ENCODE assay signal across 1 cellular context in the genomic region with DNA sequence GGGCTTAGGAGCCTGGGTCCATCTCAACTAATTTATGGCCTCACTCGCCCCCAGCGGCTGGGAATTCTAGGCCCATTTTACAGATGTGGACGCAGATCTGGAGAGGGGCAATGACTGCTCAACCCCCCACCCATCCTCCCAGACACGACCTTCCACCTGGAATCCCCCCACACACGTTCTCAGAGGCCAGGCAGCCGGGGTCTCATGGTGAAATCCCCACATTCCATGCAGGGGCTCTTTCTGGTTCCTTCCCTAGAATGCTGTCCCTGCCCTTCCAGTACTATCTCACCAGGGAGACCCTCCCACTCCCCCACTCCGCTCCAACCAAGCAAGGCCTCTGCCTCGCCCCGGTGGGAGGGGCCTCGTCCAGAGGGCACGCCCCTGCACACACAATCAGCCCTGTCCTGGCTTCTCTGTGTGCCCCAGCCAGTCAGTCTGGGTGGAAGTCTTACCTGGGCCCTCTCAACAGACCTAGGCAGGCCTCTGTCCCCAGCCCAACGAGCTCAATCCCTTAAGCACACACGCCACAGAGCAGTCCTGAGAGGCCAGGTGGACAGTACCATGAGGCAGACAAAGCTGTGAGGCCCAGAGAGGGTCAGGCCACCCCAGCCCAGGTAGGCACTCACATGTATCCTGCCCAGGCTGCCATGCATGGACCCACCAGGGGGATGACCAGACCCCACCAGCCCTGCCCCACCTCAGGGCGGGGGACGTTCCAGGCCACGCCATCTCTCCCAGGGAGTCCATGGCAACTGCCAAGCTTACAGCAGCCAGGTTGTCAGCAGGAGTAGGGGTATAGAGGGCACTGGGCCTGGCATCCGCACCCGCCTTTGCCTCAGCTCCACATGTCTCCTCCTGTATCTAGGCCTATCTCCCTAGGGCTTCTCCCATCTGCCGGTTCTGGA.
TF ChIP-seq lines count a peak whose summit lies in the region.

No MANE protein-coding gene starts in this region.

TF ChIP-seq in K562, 482 proteins besides CTCF, POLR2A, EP300 and RAD21:
- TF ChIP-seq RBM22 (IDR thresholded peaks at IDR 0.05; ENCODE audit: low read depth, low read length, poor library complexity, severe bottlenecking) (no peak), ZBTB7A (IDR thresholded peaks at IDR 0.05; ENCODE audit: borderline replicate concordance, control insufficient read depth, low read depth, low read length) (peak; percentile 72; the same call in 1 of the 2 replicates), ZNF347 (CRISPR knock-in tag; IDR thresholded peaks at IDR 0.05; ENCODE audit: low read depth) (no peak), TBP (optimal IDR thresholded peaks at IDR 0.05; ENCODE audit: low read depth, low read length) (peak; percentile 17), NRF1 (conservative IDR thresholded peaks at IDR 0.05 in 1 of 2, IDR thresholded peaks at IDR 0.05 in 1 of 2) (peak; percentile 14 to 26; a peak in 1 of 4 replicates), ZC3H8 (IDR thresholded peaks at IDR 0.05) (no peak), CBFA2T2 (conservative IDR thresholded peaks at IDR 0.05) (no peak), ZBTB17 (CRISPR knock-in tag; IDR thresholded peaks at IDR 0.05) (no peak), ARID1B (IDR thresholded peaks at IDR 0.05) (0 out of 2 replicates have a peak, but pooled peaks have one; percentile 6), KDM1A (IDR thresholded peaks at IDR 0.05) (0 out of 4 replicates have a peak, but pooled peaks have one; percentile 5 to 49), SP2 (IDR thresholded peaks at IDR 0.05; ENCODE audit: extremely low read depth, low read depth, low read length, poor library complexity, severe bottlenecking) (no peak), ZNF780A (CRISPR knock-in tag; IDR thresholded peaks at IDR 0.05) (no peak), ZBTB1 (CRISPR knock-in tag; IDR thresholded peaks at IDR 0.05; ENCODE audit: borderline replicate concordance, low read depth) (peak; percentile 39; the same call in 1 of the 2 replicates), ZC3H4 (CRISPR knock-in tag; IDR thresholded peaks at IDR 0.05; ENCODE audit: borderline replicate concordance) (no peak), ZNF124 (CRISPR knock-in tag; IDR thresholded peaks at IDR 0.05) (no peak), ZNF507 (tag; conservative IDR thresholded peaks at IDR 0.05) (no peak), BCOR (IDR thresholded peaks at IDR 0.05) (peak; percentile 61; the same call in 1 of the 2 replicates), BCL6 (CRISPR knock-in tag; IDR thresholded peaks at IDR 0.05) (no peak), NCOA4 (IDR thresholded peaks at IDR 0.05; ENCODE audit: partially characterized antibody) (no peak), ZFX (CRISPR knock-in tag; IDR thresholded peaks at IDR 0.05) (peak; percentile 6; the same call in 1 of the 2 replicates), RBFOX2 (IDR thresholded peaks at IDR 0.05; ENCODE audit: low read depth, low read length) (0 out of 2 replicates have a peak, but pooled peaks have one; percentile 34), ZNF696 (CRISPR knock-in tag; conservative IDR thresholded peaks at IDR 0.05) (no peak)
- TF ChIP-seq, protein P1, sequence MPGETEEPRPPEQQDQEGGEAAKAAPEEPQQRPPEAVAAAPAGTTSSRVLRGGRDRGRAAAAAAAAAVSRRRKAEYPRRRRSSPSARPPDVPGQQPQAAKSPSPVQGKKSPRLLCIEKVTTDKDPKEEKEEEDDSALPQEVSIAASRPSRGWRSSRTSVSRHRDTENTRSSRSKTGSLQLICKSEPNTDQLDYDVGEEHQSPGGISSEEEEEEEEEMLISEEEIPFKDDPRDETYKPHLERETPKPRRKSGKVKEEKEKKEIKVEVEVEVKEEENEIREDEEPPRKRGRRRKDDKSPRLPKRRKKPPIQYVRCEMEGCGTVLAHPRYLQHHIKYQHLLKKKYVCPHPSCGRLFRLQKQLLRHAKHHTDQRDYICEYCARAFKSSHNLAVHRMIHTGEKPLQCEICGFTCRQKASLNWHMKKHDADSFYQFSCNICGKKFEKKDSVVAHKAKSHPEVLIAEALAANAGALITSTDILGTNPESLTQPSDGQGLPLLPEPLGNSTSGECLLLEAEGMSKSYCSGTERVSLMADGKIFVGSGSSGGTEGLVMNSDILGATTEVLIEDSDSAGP (CRISPR knock-in tag; IDR thresholded peaks at IDR 0.05) = no peak
- TF ChIP-seq, protein P2, sequence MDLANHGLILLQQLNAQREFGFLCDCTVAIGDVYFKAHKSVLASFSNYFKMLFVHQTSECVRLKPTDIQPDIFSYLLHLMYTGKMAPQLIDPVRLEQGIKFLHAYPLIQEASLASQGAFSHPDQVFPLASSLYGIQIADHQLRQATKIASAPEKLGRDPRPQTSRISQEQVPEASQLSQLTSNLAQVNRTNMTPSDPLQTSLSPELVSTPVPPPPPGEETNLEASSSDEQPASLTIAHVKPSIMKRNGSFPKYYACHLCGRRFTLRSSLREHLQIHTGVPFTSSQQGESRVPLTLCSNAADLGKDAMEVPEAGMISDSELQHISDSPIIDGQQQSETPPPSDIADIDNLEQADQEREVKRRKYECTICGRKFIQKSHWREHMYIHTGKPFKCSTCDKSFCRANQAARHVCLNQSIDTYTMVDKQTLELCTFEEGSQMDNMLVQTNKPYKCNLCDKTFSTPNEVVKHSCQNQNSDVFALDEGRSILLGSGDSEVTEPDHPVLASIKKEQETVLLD (IDR thresholded peaks at IDR 0.05) = peak; percentile 50; the same call in 1 of the 2 replicates
- TF ChIP-seq, protein P3, sequence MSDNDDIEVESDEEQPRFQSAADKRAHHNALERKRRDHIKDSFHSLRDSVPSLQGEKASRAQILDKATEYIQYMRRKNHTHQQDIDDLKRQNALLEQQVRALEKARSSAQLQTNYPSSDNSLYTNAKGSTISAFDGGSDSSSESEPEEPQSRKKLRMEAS (CRISPR knock-in tag; IDR thresholded peaks at IDR 0.05) = peak; percentile 40; the same call in 1 of the 2 replicates
- TF ChIP-seq, protein P4, sequence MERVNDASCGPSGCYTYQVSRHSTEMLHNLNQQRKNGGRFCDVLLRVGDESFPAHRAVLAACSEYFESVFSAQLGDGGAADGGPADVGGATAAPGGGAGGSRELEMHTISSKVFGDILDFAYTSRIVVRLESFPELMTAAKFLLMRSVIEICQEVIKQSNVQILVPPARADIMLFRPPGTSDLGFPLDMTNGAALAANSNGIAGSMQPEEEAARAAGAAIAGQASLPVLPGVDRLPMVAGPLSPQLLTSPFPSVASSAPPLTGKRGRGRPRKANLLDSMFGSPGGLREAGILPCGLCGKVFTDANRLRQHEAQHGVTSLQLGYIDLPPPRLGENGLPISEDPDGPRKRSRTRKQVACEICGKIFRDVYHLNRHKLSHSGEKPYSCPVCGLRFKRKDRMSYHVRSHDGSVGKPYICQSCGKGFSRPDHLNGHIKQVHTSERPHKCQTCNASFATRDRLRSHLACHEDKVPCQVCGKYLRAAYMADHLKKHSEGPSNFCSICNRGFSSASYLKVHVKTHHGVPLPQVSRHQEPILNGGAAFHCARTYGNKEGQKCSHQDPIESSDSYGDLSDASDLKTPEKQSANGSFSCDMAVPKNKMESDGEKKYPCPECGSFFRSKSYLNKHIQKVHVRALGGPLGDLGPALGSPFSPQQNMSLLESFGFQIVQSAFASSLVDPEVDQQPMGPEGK (CRISPR knock-in tag; IDR thresholded peaks at IDR 0.05; ENCODE audit: borderline replicate concordance) = no peak
- TF ChIP-seq, protein P5, sequence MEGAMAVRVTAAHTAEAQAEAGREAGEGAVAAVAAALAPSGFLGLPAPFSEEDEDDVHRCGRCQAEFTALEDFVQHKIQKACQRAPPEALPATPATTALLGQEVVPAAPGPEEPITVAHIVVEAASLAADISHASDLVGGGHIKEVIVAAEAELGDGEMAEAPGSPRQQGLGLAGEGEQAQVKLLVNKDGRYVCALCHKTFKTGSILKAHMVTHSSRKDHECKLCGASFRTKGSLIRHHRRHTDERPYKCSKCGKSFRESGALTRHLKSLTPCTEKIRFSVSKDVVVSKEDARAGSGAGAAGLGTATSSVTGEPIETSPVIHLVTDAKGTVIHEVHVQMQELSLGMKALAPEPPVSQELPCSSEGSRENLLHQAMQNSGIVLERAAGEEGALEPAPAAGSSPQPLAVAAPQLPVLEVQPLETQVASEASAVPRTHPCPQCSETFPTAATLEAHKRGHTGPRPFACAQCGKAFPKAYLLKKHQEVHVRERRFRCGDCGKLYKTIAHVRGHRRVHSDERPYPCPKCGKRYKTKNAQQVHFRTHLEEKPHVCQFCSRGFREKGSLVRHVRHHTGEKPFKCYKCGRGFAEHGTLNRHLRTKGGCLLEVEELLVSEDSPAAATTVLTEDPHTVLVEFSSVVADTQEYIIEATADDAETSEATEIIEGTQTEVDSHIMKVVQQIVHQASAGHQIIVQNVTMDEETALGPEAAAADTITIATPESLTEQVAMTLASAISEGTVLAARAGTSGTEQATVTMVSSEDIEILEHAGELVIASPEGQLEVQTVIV (CRISPR knock-in tag; IDR thresholded peaks at IDR 0.05; ENCODE audit: borderline replicate concordance) = no peak
- TF ChIP-seq, protein P6, sequence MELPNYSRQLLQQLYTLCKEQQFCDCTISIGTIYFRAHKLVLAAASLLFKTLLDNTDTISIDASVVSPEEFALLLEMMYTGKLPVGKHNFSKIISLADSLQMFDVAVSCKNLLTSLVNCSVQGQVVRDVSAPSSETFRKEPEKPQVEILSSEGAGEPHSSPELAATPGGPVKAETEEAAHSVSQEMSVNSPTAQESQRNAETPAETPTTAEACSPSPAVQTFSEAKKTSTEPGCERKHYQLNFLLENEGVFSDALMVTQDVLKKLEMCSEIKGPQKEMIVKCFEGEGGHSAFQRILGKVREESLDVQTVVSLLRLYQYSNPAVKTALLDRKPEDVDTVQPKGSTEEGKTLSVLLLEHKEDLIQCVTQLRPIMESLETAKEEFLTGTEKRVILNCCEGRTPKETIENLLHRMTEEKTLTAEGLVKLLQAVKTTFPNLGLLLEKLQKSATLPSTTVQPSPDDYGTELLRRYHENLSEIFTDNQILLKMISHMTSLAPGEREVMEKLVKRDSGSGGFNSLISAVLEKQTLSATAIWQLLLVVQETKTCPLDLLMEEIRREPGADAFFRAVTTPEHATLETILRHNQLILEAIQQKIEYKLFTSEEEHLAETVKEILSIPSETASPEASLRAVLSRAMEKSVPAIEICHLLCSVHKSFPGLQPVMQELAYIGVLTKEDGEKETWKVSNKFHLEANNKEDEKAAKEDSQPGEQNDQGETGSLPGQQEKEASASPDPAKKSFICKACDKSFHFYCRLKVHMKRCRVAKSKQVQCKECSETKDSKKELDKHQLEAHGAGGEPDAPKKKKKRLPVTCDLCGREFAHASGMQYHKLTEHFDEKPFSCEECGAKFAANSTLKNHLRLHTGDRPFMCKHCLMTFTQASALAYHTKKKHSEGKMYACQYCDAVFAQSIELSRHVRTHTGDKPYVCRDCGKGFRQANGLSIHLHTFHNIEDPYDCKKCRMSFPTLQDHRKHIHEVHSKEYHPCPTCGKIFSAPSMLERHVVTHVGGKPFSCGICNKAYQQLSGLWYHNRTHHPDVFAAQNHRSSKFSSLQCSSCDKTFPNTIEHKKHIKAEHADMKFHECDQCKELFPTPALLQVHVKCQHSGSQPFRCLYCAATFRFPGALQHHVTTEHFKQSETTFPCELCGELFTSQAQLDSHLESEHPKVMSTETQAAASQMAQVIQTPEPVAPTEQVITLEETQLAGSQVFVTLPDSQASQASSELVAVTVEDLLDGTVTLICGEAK (IDR thresholded peaks at IDR 0.05) = 0 out of 2 replicates have a peak, but pooled peaks have one; percentile 7
- TF ChIP-seq, protein P6 (CRISPR knock-in tag; IDR thresholded peaks at IDR 0.05) = no peak
- TF ChIP-seq, protein P7, sequence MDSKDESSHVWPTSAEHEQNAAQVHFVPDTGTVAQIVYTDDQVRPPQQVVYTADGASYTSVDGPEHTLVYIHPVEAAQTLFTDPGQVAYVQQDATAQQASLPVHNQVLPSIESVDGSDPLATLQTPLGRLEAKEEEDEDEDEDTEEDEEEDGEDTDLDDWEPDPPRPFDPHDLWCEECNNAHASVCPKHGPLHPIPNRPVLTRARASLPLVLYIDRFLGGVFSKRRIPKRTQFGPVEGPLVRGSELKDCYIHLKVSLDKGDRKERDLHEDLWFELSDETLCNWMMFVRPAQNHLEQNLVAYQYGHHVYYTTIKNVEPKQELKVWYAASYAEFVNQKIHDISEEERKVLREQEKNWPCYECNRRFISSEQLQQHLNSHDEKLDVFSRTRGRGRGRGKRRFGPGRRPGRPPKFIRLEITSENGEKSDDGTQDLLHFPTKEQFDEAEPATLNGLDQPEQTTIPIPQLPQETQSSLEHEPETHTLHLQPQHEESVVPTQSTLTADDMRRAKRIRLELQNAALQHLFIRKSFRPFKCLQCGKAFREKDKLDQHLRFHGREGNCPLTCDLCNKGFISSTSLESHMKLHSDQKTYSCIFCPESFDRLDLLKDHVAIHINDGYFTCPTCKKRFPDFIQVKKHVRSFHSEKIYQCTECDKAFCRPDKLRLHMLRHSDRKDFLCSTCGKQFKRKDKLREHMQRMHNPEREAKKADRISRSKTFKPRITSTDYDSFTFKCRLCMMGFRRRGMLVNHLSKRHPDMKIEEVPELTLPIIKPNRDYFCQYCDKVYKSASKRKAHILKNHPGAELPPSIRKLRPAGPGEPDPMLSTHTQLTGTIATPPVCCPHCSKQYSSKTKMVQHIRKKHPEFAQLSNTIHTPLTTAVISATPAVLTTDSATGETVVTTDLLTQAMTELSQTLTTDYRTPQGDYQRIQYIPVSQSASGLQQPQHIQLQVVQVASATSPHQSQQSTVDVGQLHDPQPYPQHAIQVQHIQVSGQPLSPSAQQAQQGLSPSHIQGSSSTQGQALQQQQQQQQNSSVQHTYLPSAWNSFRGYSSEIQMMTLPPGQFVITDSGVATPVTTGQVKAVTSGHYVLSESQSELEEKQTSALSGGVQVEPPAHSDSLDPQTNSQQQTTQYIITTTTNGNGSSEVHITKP (IDR thresholded peaks at IDR 0.05; ENCODE audit: partially characterized antibody) = peak; percentile 56
